Comparison of ENCODE assay signal across 23 cellular contexts in genomic region chr6:149176971-149177667, GRCh38.
DNase-seq lines count a peak whose midpoint lies in the region; ATAC-seq, FAIRE-seq and TF ChIP-seq lines count a peak whose summit lies in the region.
"Had no signal": no experiment of that assay in that cellular context is flagged by ENCODE, and none has a peak within 500 bp of the region (broad histone marks: within the 10 kb centered on the region; RNA-seq: fewer than 3 reads in every experiment).

No MANE protein-coding gene starts in this region.

- DNase-seq in DMS153 (lab: John Stamatoyannopoulos, UW) (peak; percentile 79), NCI-H1417 (lab: John Stamatoyannopoulos, UW) (peak in 2 of 3 experiments; percentile 63 to 93), NCI-H748 treated with DMSO at 0.1 percent for 48 hours (lab: John Stamatoyannopoulos, UW) (peak; percentile 97), HepG2 (ENCODE audit: low spot score) (peak; percentile 84), gastrocnemius medialis (no peak), DMS53 (lab: John Stamatoyannopoulos, UW) (no peak), OCI-M2 (lab: John Stamatoyannopoulos, UW; ENCODE audit: unreplicated experiment) (no peak)
- DNase-seq: activated CD8-positive, alpha-beta memory T cell treated with anti-CD3 and anti-CD28 coated beads, Interleukin-2, amount 50 U/mL, for 4 hours; activated naive CD8-positive, alpha-beta T cell treated with anti-CD3 and anti-CD28 coated beads for 36 hours; DMS 273 treated with DMSO at 0.1 percent for 48 hours; effector CD8-positive, alpha-beta T cell; GDM1; mesendoderm; MG63; naive thymus-derived CD8-positive, alpha-beta T cell; NCI-H2029 treated with DMSO at 0.1 percent for 48 hours; stimulated activated CD4-positive, alpha-beta T cell treated with anti-CD3 and anti-CD28 coated beads, Interleukin-4, amount 100 ng/mL, for 24 hours; stimulated activated naive CD4-positive, alpha-beta T cell treated with Interleukin-2 at 50 U/mL for 16 hours had no signal

- peak; percentile 98 for ATAC-seq in HepG2
- no peak for ATAC-seq in gastrocnemius medialis
- ATAC-seq in GM21360 (IDR thresholded peaks at IDR 0.05; ENCODE audit: unreplicated experiment) = no peak
- ATAC-seq: K562; naive thymus-derived CD8-positive, alpha-beta T cell had no signal

- peak overlapping the region; percentile 47 for H3K4me2 ChIP-seq in HepG2 (ENCODE audit: low read depth, low read length)

- H3K4me1 ChIP-seq in HepG2 (ENCODE audit: insufficient read depth, low read length) (peaks cover 12% of the 10 kb centered on the region), gastrocnemius medialis (no peaks in the 10 kb centered on the region)
- H3K4me1 ChIP-seq: HAP-1 had no signal

- no peak overlapping the region for H2AFZ ChIP-seq in HepG2 (ENCODE audit: low read length)

- H3K4me3 ChIP-seq in HepG2 (replicated peaks in 1 of 3; ENCODE audit: insufficient read depth in 1 of 3, low read depth in 2 of 3, low read length in 3 of 3) = no peak overlapping the region
- no peak overlapping the region for H3K4me3 ChIP-seq in gastrocnemius medialis
- H3K4me3 ChIP-seq: HAP-1, K562, MG63, SK-N-MC had no signal

- no peaks in the 10 kb centered on the region for H4K20me1 ChIP-seq in HepG2 (ENCODE audit: insufficient read depth, low read length)

- no peak for TF ChIP-seq RAD21 in HepG2 (CRISPR knock-in tag; IDR thresholded peaks at IDR 0.05)

- in situ Hi-C loops in HepG2 (cut with HindIII; ENCODE audit: extremely low pct_ligation_motif_present, low pct_unique_long_range_greater_than_20kb) (no loop called here), gastrocnemius medialis (cut with MboI; ENCODE audit: low sequenced_read_pairs in 4 of 4) (no loop called here)

- no peak for TF ChIP-seq POLR2A in HepG2 (IDR thresholded peaks at IDR 0.05; ENCODE audit: insufficient read depth in 1 of 2, low read depth in 2 of 2, low read length in 2 of 2)
- TF ChIP-seq POLR2A in gastrocnemius medialis (IDR thresholded peaks at IDR 0.05) = no peak

- H3K9me3 ChIP-seq in HepG2 (ENCODE audit: low read length) (peaks cover 4% of the 10 kb centered on the region; the same call in 1 of the 2 replicates), gastrocnemius medialis (no peaks in the 10 kb centered on the region)
- H3K9me3 ChIP-seq: HAP-1, MG63 had no signal

- 30% methylated on average over 8 of the region's 8 CpGs for whole genome bisulfite sequencing in HepG2 (ENCODE audit: low lambda C conversion rate)

- CTCF ChIA-PET in HepG2 (lab: Yijun Ruan, JAX; ENCODE audit: low intra/inter-chr PET ratio, low total read pairs) = no interaction called here

- no peaks in the 10 kb centered on the region for H3K36me3 ChIP-seq in HepG2 (replicated peaks in 1 of 2; ENCODE audit: control insufficient read depth in 1 of 2, insufficient read depth in 2 of 2, low read length in 2 of 2)
- no peaks in the 10 kb centered on the region for H3K36me3 ChIP-seq in gastrocnemius medialis
- H3K36me3 ChIP-seq: HAP-1, MG63 had no signal

- H3K9ac ChIP-seq in HepG2 (ENCODE audit: insufficient read depth, low read depth, low read length) = no peak overlapping the region

- no peaks in the 10 kb centered on the region for H3K79me2 ChIP-seq in HepG2 (ENCODE audit: insufficient read depth, low read length)

- peak; percentile 93 for FAIRE-seq in HepG2 (lab: Jason Lieb, UNC)
- FAIRE-seq: K562 had no signal

- BruUV-seq in HepG2 (replicated peaks; lab: Mats Ljungman, UMichigan) = no TSS peak

- H3K27ac ChIP-seq in HepG2 (ENCODE audit: extremely low read length, insufficient read depth, low read length) (no peak overlapping the region), gastrocnemius medialis (no peak overlapping the region)
- H3K27ac ChIP-seq: C4-2B, SK-N-MC had no signal

- H3K27me3 ChIP-seq in HepG2 (ENCODE audit: control insufficient read depth in 1 of 2, insufficient read depth in 2 of 2, low read length in 2 of 2) = peaks cover 0 to 55% of the 10 kb centered on the region in 2 experiments; a peak in 3 of 5 replicates
- no peaks in the 10 kb centered on the region for H3K27me3 ChIP-seq in gastrocnemius medialis
- H3K27me3 ChIP-seq: MG63 had no signal

- POLR2A ChIA-PET in HepG2 (lab: Yijun Ruan, JAX) = no interaction called here

- TF ChIP-seq CTCF in HepG2 (CRISPR knock-in tag; IDR thresholded peaks at IDR 0.05) = no peak
- TF ChIP-seq CTCF in gastrocnemius medialis (IDR thresholded peaks at IDR 0.05 in 4 of 5, conservative IDR thresholded peaks at IDR 0.05 in 1 of 5) = no peak

- intact Hi-C loops in HepG2 (cut with micrococcal nuclease; ENCODE audit: unreplicated experiment) (loop anchor here (1.0 kb wide), 1 partner anchor 148 kb away; no protein-coding TSS in a partner anchor), gastrocnemius medialis (cut with DNase I; ENCODE audit: low total_unique reads) (no loop called here)

- TF ChIP-seq EP300 in HepG2 (IDR thresholded peaks at IDR 0.05; ENCODE audit: low read depth in 2 of 2, low read length in 2 of 2) (peak in 1 of 2 experiments; percentile 71; a peak in 2 of 4 replicates), HepG2 (CRISPR knock-in tag; IDR thresholded peaks at IDR 0.05; ENCODE audit: borderline replicate concordance) (no peak)

TF ChIP-seq in HepG2, 621 proteins besides CTCF, POLR2A, EP300 and RAD21 (continues in another document):
- TF ChIP-seq SCMH1 (CRISPR knock-in tag; IDR thresholded peaks at IDR 0.05; ENCODE audit: borderline replicate concordance) = no peak
- TF ChIP-seq GATAD1 (CRISPR knock-in tag; IDR thresholded peaks at IDR 0.05) = peak; percentile 36; the same call in 1 of the 2 replicates
- TF ChIP-seq PAXIP1 (CRISPR knock-in tag; conservative IDR thresholded peaks at IDR 0.05) = peak; percentile 81
- TF ChIP-seq FOXJ3 (CRISPR knock-in tag; IDR thresholded peaks at IDR 0.05; ENCODE audit: borderline replicate concordance) = peak; percentile 97
- peak; percentile 86; the same call in 1 of the 2 replicates for TF ChIP-seq PITX1 (CRISPR knock-in tag; IDR thresholded peaks at IDR 0.05)
- TF ChIP-seq ERF (CRISPR knock-in tag; IDR thresholded peaks at IDR 0.05) = peak; percentile 70
- peak; percentile 93 for TF ChIP-seq RXRB (CRISPR knock-in tag; IDR thresholded peaks at IDR 0.05; ENCODE audit: borderline replicate concordance)
- no peak for TF ChIP-seq ZNF496 (CRISPR knock-in tag; IDR thresholded peaks at IDR 0.05; ENCODE audit: insufficient replicate concordance)
- TF ChIP-seq XBP1 (CRISPR knock-in tag; IDR thresholded peaks at IDR 0.05) = no peak
- TF ChIP-seq ZNF557 (CRISPR knock-in tag; IDR thresholded peaks at IDR 0.05) = no peak
- no peak for TF ChIP-seq U2AF2 (IDR thresholded peaks at IDR 0.05; ENCODE audit: low read depth, low read length)
- TF ChIP-seq, protein P1, sequence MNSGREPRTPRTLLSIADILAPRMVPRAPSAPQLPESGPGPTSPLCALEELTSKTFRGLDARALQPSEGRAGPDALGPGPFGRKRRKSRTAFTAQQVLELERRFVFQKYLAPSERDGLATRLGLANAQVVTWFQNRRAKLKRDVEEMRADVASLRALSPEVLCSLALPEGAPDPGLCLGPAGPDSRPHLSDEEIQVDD (CRISPR knock-in tag; IDR thresholded peaks at IDR 0.05; ENCODE audit: borderline replicate concordance) = no peak
- no peak for TF ChIP-seq ZBTB46 (CRISPR knock-in tag; IDR thresholded peaks at IDR 0.05; ENCODE audit: borderline replicate concordance)
- TF ChIP-seq ZNF639 (CRISPR knock-in tag; conservative IDR thresholded peaks at IDR 0.05) = no peak

Comparison
In these comparisons a context has a peak if more than half of its experiments do, and no peak if none do; other contexts are left out.
1. DNase-seq: peak in DMS153 (single experiment), NCI-H1417 (2 of 3), NCI-H748 treated with DMSO at 0.1 percent for 48 hours (single experiment) and HepG2 (single experiment); none in gastrocnemius medialis (0 of 2), DMS53 (single experiment) and OCI-M2 (single experiment).